ENCODE assay signal across 9 cellular contexts in genomic region chr2:86298411-86299390, GRCh38. TPM values are rescaled to one million over a fixed set of nuclear protein-coding genes. Genes with fewer than 3 reads are reported as not detected.
DNase-seq lines count a peak whose midpoint lies in the region; ATAC-seq and TF ChIP-seq lines count a peak whose summit lies in the region.
"Had no signal": no experiment of that assay in that cellular context is flagged by ENCODE, and none has a peak within 500 bp of the region (broad histone marks: within the 10 kb centered on the region; RNA-seq: fewer than 3 reads in every experiment).

No MANE protein-coding gene starts in this region.

- H3F3A ChIP-seq in PC-3 (ENCODE audit: low read length, unreplicated experiment), result no peaks in the 10 kb centered on the region

- H3K9me3 ChIP-seq in PC-3 (ENCODE audit: low read length), result no peaks in the 10 kb centered on the region
- H3K9me3 ChIP-seq in mucosa of descending colon, result no peaks in the 10 kb centered on the region

- POLR2A ChIA-PET in PC-3 (lab: Charles Lee; ENCODE audit: unreplicated experiment), result no interaction called here

- intact Hi-C loops in PC-3 (cut with micrococcal nuclease) (no loop called here), mucosa of descending colon (cut with DNase I, micrococcal nuclease) (no loop called here)

- no peaks in the 10 kb centered on the region for H3K9me2 ChIP-seq in PC-3 (replicated peaks; ENCODE audit: low read length)

- no TSS peak for BruUV-seq in PC-3 (replicated peaks; lab: Mats Ljungman, UMichigan)

- no peaks in the 10 kb centered on the region for H3K4me1 ChIP-seq in PC-3 (ENCODE audit: insufficient read depth, low read length)
- H3K4me1 ChIP-seq in mucosa of descending colon (ENCODE audit: low read depth), result peaks cover 20% of the 10 kb centered on the region

- H3K4me3 ChIP-seq in PC-3 (ENCODE audit: low read length), result no peak overlapping the region
- H3K4me3 ChIP-seq in mucosa of descending colon, result no peak overlapping the region

- no peak overlapping the region for H3K27ac ChIP-seq in PC-3 (ENCODE audit: low read length)

- H3K27me3 ChIP-seq in PC-3 (ENCODE audit: low read length), result peaks cover 22% of the 10 kb centered on the region; the same call in 1 of the 2 replicates

- H3K9ac ChIP-seq in PC-3 (ENCODE audit: low read length), result no peak overlapping the region

- H3K79me2 ChIP-seq in PC-3 (ENCODE audit: low read length), result no peaks in the 10 kb centered on the region

- H3K36me3 ChIP-seq in PC-3 (ENCODE audit: low read depth, low read length) (no peaks in the 10 kb centered on the region), mucosa of descending colon (ENCODE audit: low read depth) (no peaks in the 10 kb centered on the region)

- TF ChIP-seq CTCF in PC-3 (conservative IDR thresholded peaks at IDR 0.05; ENCODE audit: low read depth, low read length), result peak; percentile 40; the same call in 1 of the 2 replicates
- TF ChIP-seq CTCF in mucosa of descending colon (IDR thresholded peaks at IDR 0.05), result no peak

- ATAC-seq in PC-3 (peak; percentile 70), mucosa of descending colon (peak; percentile 30)

- no peaks in the 10 kb centered on the region for H4K20me1 ChIP-seq in PC-3 (ENCODE audit: low read length)

- H3K4me2 ChIP-seq in PC-3 (ENCODE audit: low read length), result no peak overlapping the region

- CTCF ChIA-PET in PC-3 (lab: Charles Lee), result interaction anchor here (0.5 to 0.6 kb wide), 3 partner anchors 15 to 185 kb away, joined by 3 to 4 read pairs (median 3); no protein-coding TSS in a partner anchor

- DNase-seq in AG08396 (ENCODE audit: low spot score) (peak; percentile 43), PC-3 (peak; percentile 16), fibroblast of peridontal ligament (ENCODE audit: extremely low read depth) (peak; percentile 15), mucosa of descending colon (no peak), activated gamma-delta T cell treated with Interleukin-2 at 50 U/mL for 16 hours (no peak), dedifferentiated amniotic fluid mesenchymal stem cell (ENCODE audit: extremely low spot score) (no peak), NCI-H2029 (lab: John Stamatoyannopoulos, UW) (no peak)
- DNase-seq in activated CD4-positive, alpha-beta T cell treated with anti-CD3 and anti-CD28 coated beads for 48 hours, result no peak
- DNase-seq: NCI-H510A treated with DMSO at 0.1 percent for 48 hours had no signal

- H2AFZ ChIP-seq in PC-3 (ENCODE audit: low read length), result no peak overlapping the region

RNA-seq across cellular contexts. Expression of gene REEP1, which starts 38.7 kb away (rescaled TPM):
- total RNA-seq in PC-3 (2014; rRNA removed) (0.06 TPM in 1 of 2 replicates, not detected in the other), mucosa of descending colon (10 to 100 TPM in 1 of 3 donors, 1 to 10 TPM in 2; 3.8 to 50.3 (median 6.1) TPM)

Comparison
In these comparisons a context has a peak if more than half of its experiments do, and no peak if none do; other contexts are left out.
1. DNase-seq: peak in AG08396 (single experiment), PC-3 (single experiment) and fibroblast of peridontal ligament (single experiment); none in mucosa of descending colon (0 of 3), activated CD4-positive, alpha-beta T cell treated with anti-CD3 and anti-CD28 coated beads for 48 hours (single experiment), activated gamma-delta T cell treated with Interleukin-2 at 50 U/mL for 16 hours (single experiment), dedifferentiated amniotic fluid mesenchymal stem cell (single experiment) and NCI-H2029 (single experiment).